ENCODE assay signal across 16 cellular contexts in the genomic region with DNA sequence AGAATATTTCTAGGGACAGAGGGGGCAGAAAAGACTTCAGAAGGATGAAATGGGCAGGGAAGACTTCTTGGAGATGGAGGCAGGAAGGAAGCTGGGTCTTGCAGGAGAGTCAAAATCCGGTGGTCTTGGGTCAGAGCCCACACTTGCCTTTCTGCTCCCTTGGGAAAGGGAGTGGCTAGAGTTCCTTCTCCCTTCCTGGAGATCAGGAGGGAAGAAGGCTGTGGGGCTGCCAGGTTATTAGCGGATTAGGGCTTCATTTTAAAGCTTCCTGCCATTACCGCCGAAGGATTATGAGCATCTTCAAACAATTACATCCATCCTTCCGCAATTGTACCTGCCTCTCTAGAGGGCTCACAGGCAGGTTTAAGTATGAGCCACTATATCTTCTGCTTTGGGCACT. TPM values are rescaled to one million over a fixed set of nuclear protein-coding genes. Genes with fewer than 3 reads are reported as not detected.
A peak's percentile ranks its signal among the peaks of the same experiment; 100 is the strongest.
DNase-seq lines count a peak whose midpoint lies in the region; ATAC-seq and TF ChIP-seq lines count a peak whose summit lies in the region.
"Had no signal": no experiment of that assay in that cellular context is flagged by ENCODE, and none has a peak within 500 bp of the region (broad histone marks: within the 10 kb centered on the region; RNA-seq: fewer than 3 reads in every experiment).

No MANE protein-coding gene starts in this region.

- H3K27me3 Mint-ChIP-seq in neural crest cell (ENCODE audit: low read depth): peaks cover 35% of the 10 kb centered on the region

- no peak overlapping the region for H3K4me2 ChIP-seq in SK-N-SH
- H3K4me2 ChIP-seq in mammary epithelial cell (ENCODE audit: insufficient read depth, low read depth, low read length): no peak overlapping the region

- no peak for TF ChIP-seq RAD21 in SK-N-SH (IDR thresholded peaks at IDR 0.05; ENCODE audit: low read length)

- no peak for TF ChIP-seq CTCF in left ventricle myocardium inferior (IDR thresholded peaks at IDR 0.05; ENCODE audit: borderline replicate concordance)
- no peak for TF ChIP-seq CTCF in neural crest cell (conservative IDR thresholded peaks at IDR 0.05)
- TF ChIP-seq CTCF in uterus (IDR thresholded peaks at IDR 0.05): no peak
- no peak for TF ChIP-seq CTCF in SK-N-SH (IDR thresholded peaks at IDR 0.05)
- no peak for TF ChIP-seq CTCF in mammary epithelial cell (conservative IDR thresholded peaks at IDR 0.05 in 1 of 2, IDR thresholded peaks at IDR 0.05 in 1 of 2; ENCODE audit: extremely low read depth in 1 of 2, insufficient read depth in 1 of 2, low read depth in 1 of 2, low read length in 2 of 2)

- POLR2A ChIA-PET in SK-N-SH (lab: Yijun Ruan, JAX): interaction anchor here (1.3 kb wide), 1 partner anchor 41 kb away, joined by 3 read pairs; no protein-coding TSS in a partner anchor

- no peak overlapping the region for H2AFZ ChIP-seq in SK-N-SH (ENCODE audit: low read depth)
- no peak overlapping the region for H2AFZ ChIP-seq in mammary epithelial cell (ENCODE audit: low read depth, low read length)

- peak overlapping the region; percentile 12 for H3K4me3 Mint-ChIP-seq in neural crest cell
- H3K4me3 Mint-ChIP-seq: CD4-positive, CD25-positive, alpha-beta regulatory T cell had no signal

- no peaks in the 10 kb centered on the region for H3K9me2 ChIP-seq in SK-N-SH

- CTCF ChIA-PET in SK-N-SH (lab: Yijun Ruan, JAX): interaction anchor here (0.7 to 4.4 kb wide), 3 partner anchors 32 to 225 kb away, joined by 3 to 14 read pairs (median 3); a partner anchor contains a TSS
- CTCF ChIA-PET in mammary epithelial cell (lab: Charles Lee; ENCODE audit: low non-redundant PET): no interaction called here

- H3K36me3 Mint-ChIP-seq in neural crest cell (ENCODE audit: low read depth): no peaks in the 10 kb centered on the region

- H3K4me1 ChIP-seq in left ventricle myocardium inferior: peaks cover 96% of the 10 kb centered on the region
- peaks cover 11 to 21% of the 10 kb centered on the region in 2 donors for H3K4me1 ChIP-seq in uterus
- H3K4me1 ChIP-seq in SK-N-SH (ENCODE audit: control insufficient read depth in 1 of 2, insufficient read depth in 2 of 2, low read depth in 1 of 2, low read length in 1 of 2): peaks cover 9 to 73% of the 10 kb centered on the region in 2 experiments; a peak in 3 of 4 replicates
- peaks cover 15% of the 10 kb centered on the region for H3K4me1 ChIP-seq in mammary epithelial cell (ENCODE audit: insufficient read depth, low read length)

- no peak for TF ChIP-seq EP300 in SK-N-SH (IDR thresholded peaks at IDR 0.05; ENCODE audit: borderline replicate concordance in 1 of 2, low read depth in 1 of 2, low read length in 1 of 2)

- H3K9me3 Mint-ChIP-seq in neural crest cell: no peaks in the 10 kb centered on the region

- H3K27ac ChIP-seq in left ventricle myocardium inferior (replicated peaks) (peak overlapping the region; percentile 99), caudate nucleus (ENCODE audit: low read depth, low read length) (peak overlapping the region; percentile 76), uterus (peak overlapping the region; percentile 2 to 25), SK-N-SH (ENCODE audit: low read depth in 2 of 2, low read length in 1 of 2) (peak overlapping the region in 1 of 2 experiments; percentile 36; a peak in 1 of 4 replicates), mammary epithelial cell (ENCODE audit: insufficient read depth, low read depth, low read length) (no peak overlapping the region)

- no peaks in the 10 kb centered on the region for H4K20me1 ChIP-seq in SK-N-SH (ENCODE audit: insufficient read depth)
- no peaks in the 10 kb centered on the region for H4K20me1 ChIP-seq in mammary epithelial cell (ENCODE audit: insufficient read depth, low read length)

- H3K9me3 ChIP-seq in left ventricle myocardium inferior (replicated peaks) (no peaks in the 10 kb centered on the region), uterus (no peaks in the 10 kb centered on the region), SK-N-SH (no peaks in the 10 kb centered on the region), mammary epithelial cell (replicated peaks; ENCODE audit: insufficient read depth, low read length) (no peaks in the 10 kb centered on the region)

- intact Hi-C loops in left ventricle myocardium inferior (cut with micrococcal nuclease): no loop called here
- intact Hi-C loops in left cardiac atrium (cut with DNase I): no loop called here
- intact Hi-C loops in uterus (cut with DNase I; ENCODE audit: low total_unique reads): no loop called here
- intact Hi-C loops in mammary epithelial cell (cut with micrococcal nuclease): no loop called here

- no peaks in the 10 kb centered on the region for H3K27me3 ChIP-seq in left ventricle myocardium inferior (ENCODE audit: low read depth)
- H3K27me3 ChIP-seq in uterus: no peaks in the 10 kb centered on the region
- H3K27me3 ChIP-seq in SK-N-SH (ENCODE audit: insufficient read depth): no peaks in the 10 kb centered on the region
- H3K27me3 ChIP-seq in mammary epithelial cell (ENCODE audit: insufficient read depth, low read length): no peaks in the 10 kb centered on the region

- H3F3A ChIP-seq in SK-N-SH (replicated peaks; ENCODE audit: insufficient read depth): no peaks in the 10 kb centered on the region

- H3K36me3 ChIP-seq in left ventricle myocardium inferior (no peaks in the 10 kb centered on the region), uterus (no peaks in the 10 kb centered on the region), SK-N-SH (replicated peaks in 1 of 2; ENCODE audit: control insufficient read depth in 1 of 2, insufficient read depth in 2 of 2, low read length in 1 of 2) (peaks cover 0 to 13% of the 10 kb centered on the region in 2 experiments), mammary epithelial cell (ENCODE audit: insufficient read depth, low read length) (no peaks in the 10 kb centered on the region)

- WGBS in SK-N-SH (ENCODE audit: low lambda C conversion rate): 92% methylated on average over 5 of the region's 5 CpGs
- WGBS in mammary epithelial cell (ENCODE audit: low coverage, missing lambda C conversion rate): 100% methylated on average over 4 of the region's 5 CpGs

- H3K9ac ChIP-seq in SK-N-SH (no peak overlapping the region), mammary epithelial cell (ENCODE audit: insufficient read depth, low read length) (no peak overlapping the region)

- TF ChIP-seq POLR2A in uterus (IDR thresholded peaks at IDR 0.05): no peak

- DNase-seq in left ventricle myocardium inferior (no peak), left cardiac atrium (no peak), caudate nucleus (lab: John Stamatoyannopoulos, UW) (no peak), neural crest cell (ENCODE audit: low read depth, low spot score) (no peak), uterus (no peak), SK-N-SH (no peak), mammary epithelial cell (no peak)
- DNase-seq: CD4-positive, CD25-positive, alpha-beta regulatory T cell; DND-41; GDM1; NCI-H1436; NCI-H2227 treated with DMSO at 0.1 percent for 48 hours; SIG-M5 had no signal

- in situ Hi-C loops in mammary epithelial cell (cut with MboI; ENCODE audit: low sequenced_read_pairs in 2 of 2): no loop called here

- BruUV-seq in mammary epithelial cell (replicated peaks; lab: Mats Ljungman, UMichigan): no TSS peak

- no peak overlapping the region for H3K27ac Mint-ChIP-seq in neural crest cell (ENCODE audit: unreplicated experiment)
- H3K27ac Mint-ChIP-seq: CD4-positive, CD25-positive, alpha-beta regulatory T cell had no signal

- dilution Hi-C loops in mammary epithelial cell (cut with HindIII; ENCODE audit: low sequenced_read_pairs): no loop called here

- peaks cover 14% of the 10 kb centered on the region for H3K4me1 Mint-ChIP-seq in neural crest cell

- H3K4me3 ChIP-seq in left ventricle myocardium inferior: no peak overlapping the region
- H3K4me3 ChIP-seq in uterus: no peak overlapping the region
- no peak overlapping the region for H3K4me3 ChIP-seq in SK-N-SH (ENCODE audit: low read depth in 2 of 2, low read length in 1 of 2)
- no peak overlapping the region for H3K4me3 ChIP-seq in mammary epithelial cell (replicated peaks in 1 of 3; ENCODE audit: insufficient read depth in 1 of 3, low read depth in 2 of 3, low read length in 3 of 3)

- H3K79me2 ChIP-seq in SK-N-SH (ENCODE audit: insufficient read depth): no peaks in the 10 kb centered on the region
- H3K79me2 ChIP-seq in mammary epithelial cell (ENCODE audit: insufficient read depth, low read length): no peaks in the 10 kb centered on the region

- ATAC-seq in left cardiac atrium (no peak), GM18858 (IDR thresholded peaks at IDR 0.05; ENCODE audit: unreplicated experiment) (no peak)
- ATAC-seq: HCT116 had no signal

TF ChIP-seq in SK-N-SH, 30 proteins besides CTCF, POLR2A, EP300 and RAD21:
- TF ChIP-seq ELF1 (IDR thresholded peaks at IDR 0.05): no peak

RNA-seq across cellular contexts. Expression of a gene that starts 19.2 kb away (rescaled TPM):
- total RNA-seq in left ventricle myocardium inferior (715 TPM), left cardiac atrium (100 to 1,000 TPM; 503 to 769 TPM), neural crest cell (1.5 TPM in 2 replicates), uterus (100 to 1,000 TPM in 1 of 4 donors, 10 to 100 TPM in 1, 1 to 10 TPM in 2; 3.6 to 146 (median 10.6) TPM), mammary epithelial cell (1 to 10 TPM; 1.3 to 5.3 TPM)
- polyA plus RNA-seq in SK-N-SH (2012; rRNA removed) (3.0 and 5.1 TPM in 2 replicates), mammary epithelial cell (2.6 TPM)
- 3.3 and 4.5 TPM in 2 replicates for polyA plus RNA-seq in SK-N-SH (2012; cell fraction: cytosol; rRNA removed)
- 9.8 and 14.0 TPM in 2 replicates for polyA plus RNA-seq in SK-N-SH (2012; cell fraction: nucleus; rRNA removed)
- polyA minus RNA-seq in mammary epithelial cell: 23.9 TPM
- polyA plus RNA-seq: CD4-positive, CD25-positive, alpha-beta regulatory T cell had no signal

RNA-seq across cellular contexts. Expression of a gene that starts 39.8 kb away (rescaled TPM):
- total RNA-seq in left ventricle myocardium inferior (6.2 TPM), left cardiac atrium (1 to 10 TPM; 2.9 to 3.0 TPM), neural crest cell (2.6 and 3.2 TPM in 2 replicates), uterus (10 to 100 TPM in 1 of 4 donors, 1 to 10 TPM in 2, not detected in 1; 3.2 to 69.1 (median 3.4) TPM), mammary epithelial cell (not detected)
- polyA plus RNA-seq in SK-N-SH (2012; rRNA removed) (0.26 and 0.41 TPM in 2 replicates), mammary epithelial cell (not detected)
- 0.31 and 0.35 TPM in 2 replicates for polyA plus RNA-seq in SK-N-SH (2012; cell fraction: cytosol; rRNA removed)
- polyA plus RNA-seq in SK-N-SH (2012; cell fraction: nucleus; rRNA removed): 0.48 and 0.67 TPM in 2 replicates
- polyA minus RNA-seq in mammary epithelial cell: not detected
- total RNA-seq: CD4-positive, CD25-positive, alpha-beta regulatory T cell; HT1080 had no signal
